In genomic region chr16:28522792-28523191, GRCh38 we compare ENCODE assay signal across 17 cellular contexts. TPM values are rescaled to one million over a fixed set of nuclear protein-coding genes. Genes with fewer than 3 reads are reported as not detected.
DNase-seq lines count a peak whose midpoint lies in the region; ATAC-seq, FAIRE-seq and TF ChIP-seq lines count a peak whose summit lies in the region.
"Had no signal": no experiment of that assay in that cellular context is flagged by ENCODE, and none has a peak within 500 bp of the region (broad histone marks: within the 10 kb centered on the region; RNA-seq: fewer than 3 reads in every experiment).

No MANE protein-coding gene starts in this region.

- H3F3A ChIP-seq in Loucy (ENCODE audit: low read depth), result no peaks in the 10 kb centered on the region

- no peak overlapping the region; the same call in 1 of the 2 replicates for H3K18ac ChIP-seq in H1 (ENCODE audit: extremely low read depth, low read length)

- no peak overlapping the region for H3K27ac ChIP-seq in H1 (ENCODE audit: low read depth, low read length)
- H3K27ac ChIP-seq: BLaER1 treated with 17β-estradiol and CSF1 and Interleukin-3, amounts not matched to agents 10 nM and 100 nM had no signal

- no peak overlapping the region for H2AK5ac ChIP-seq in H1 (ENCODE audit: low read depth, low read length)

- no peak overlapping the region for H3K23ac ChIP-seq in H1 (ENCODE audit: insufficient read length)

- no peaks in the 10 kb centered on the region for H3K9me3 Mint-ChIP-seq in activated CD8-positive, alpha-beta memory T cell treated with anti-CD3 and anti-CD28 coated beads, Interleukin-2, amount 10 ng/mL, durations not matched to agents 7 days and 5 days (ENCODE audit: low read depth)
- H3K9me3 Mint-ChIP-seq in stimulated activated memory B cell treated with anti-CD40 and anti-IgM and Interleukin-4, amounts not matched to agents 10 μg/mL and 1 μg/mL and 100 μg/mL, for 72 hours, result no peaks in the 10 kb centered on the region
- H3K9me3 Mint-ChIP-seq: CD4-positive, CD25-positive, alpha-beta regulatory T cell had no signal

- no peak overlapping the region for H3K14ac ChIP-seq in H1 (ENCODE audit: insufficient read length)

- H3K79me1 ChIP-seq in H1 (ENCODE audit: low read depth, low read length), result no peaks in the 10 kb centered on the region

- H3K4me3 ChIP-seq in Loucy (ENCODE audit: low read length, poor library complexity, severe bottlenecking) (no peak overlapping the region), H1 (ENCODE audit: extremely low read depth in 1 of 4, insufficient read depth in 2 of 4, low read depth in 3 of 4, low read length in 4 of 4) (no peak overlapping the region)
- H3K4me3 ChIP-seq: BLaER1 treated with 17β-estradiol and CSF1 and Interleukin-3, amounts not matched to agents 10 nM and 100 nM had no signal

- no peak for ATAC-seq in activated CD8-positive, alpha-beta memory T cell treated with anti-CD3 and anti-CD28 coated beads, Interleukin-2, amount 10 ng/mL, durations not matched to agents 7 days and 5 days
- ATAC-seq in stimulated activated memory B cell treated with anti-CD40 and anti-IgM and Interleukin-4, amounts not matched to agents 10 μg/mL and 1 μg/mL and 100 μg/mL, for 72 hours, result peak; percentile 76
- ATAC-seq in HG02763 (IDR thresholded peaks at IDR 0.05; ENCODE audit: unreplicated experiment), result no peak
- ATAC-seq: HCT116 had no signal

- FAIRE-seq in H1 (lab: Jason Lieb, UNC), result no peak
- FAIRE-seq: H54 had no signal

- H3K79me2 ChIP-seq in Loucy (ENCODE audit: insufficient read depth, low read length) (no peaks in the 10 kb centered on the region), H1 (ENCODE audit: control insufficient read depth in 1 of 2, insufficient read depth in 2 of 2, low read length in 2 of 2) (no peaks in the 10 kb centered on the region)

- no peak overlapping the region for H3K4me2 ChIP-seq in Loucy (ENCODE audit: low read depth, low read length, poor library complexity, severe bottlenecking)
- H3K4me2 ChIP-seq in H1 (ENCODE audit: insufficient read depth in 1 of 2, low read depth in 2 of 2, low read length in 2 of 2), result no peak overlapping the region
- H3K4me2 ChIP-seq: BLaER1 treated with 17β-estradiol and CSF1 and Interleukin-3, amounts not matched to agents 10 nM and 100 nM had no signal

- no peak overlapping the region for H4K5ac ChIP-seq in H1 (ENCODE audit: insufficient read length, low read depth, low read length)

- H3K9me3 ChIP-seq in Loucy (ENCODE audit: insufficient read depth, low read depth, low read length) (no peaks in the 10 kb centered on the region), H1 (ENCODE audit: insufficient read depth in 2 of 2, low read depth in 1 of 2, low read length in 1 of 2) (no peaks in the 10 kb centered on the region)
- H3K9me3 ChIP-seq: BLaER1 treated with 17β-estradiol and CSF1 and Interleukin-3, amounts not matched to agents 10 nM and 100 nM had no signal

- DNase-seq in activated CD8-positive, alpha-beta memory T cell treated with anti-CD3 and anti-CD28 coated beads, Interleukin-2, amount 10 ng/mL, durations not matched to agents 7 days and 5 days, result no peak
- no peak for DNase-seq in activated CD8-positive, alpha-beta memory T cell treated with anti-CD3 and anti-CD28 coated beads for 24 hours
- DNase-seq in H1 (ENCODE audit: low read depth in 1 of 2, low spot score in 2 of 2), result no peak
- no peak for DNase-seq in NCI-H2029 treated with DMSO at 0.1 percent for 48 hours (lab: John Stamatoyannopoulos, UW)
- no peak for DNase-seq in OCI-M1 (lab: John Stamatoyannopoulos, UW)
- DNase-seq: 8988T; AML-193; CD4-positive, CD25-positive, alpha-beta regulatory T cell; DMS53; IMR-90 had no signal

- H3K27me3 ChIP-seq in Loucy (ENCODE audit: insufficient read depth, low read length, poor library complexity, severe bottlenecking) (no peaks in the 10 kb centered on the region), H1 (replicated peaks in 1 of 4; ENCODE audit: control insufficient read depth in 3 of 4, extremely low read depth in 1 of 4, insufficient read depth in 3 of 4, low read length in 3 of 4) (no peaks in the 10 kb centered on the region)
- H3K27me3 ChIP-seq: BLaER1 treated with 17β-estradiol and CSF1 and Interleukin-3, amounts not matched to agents 10 nM and 100 nM had no signal

- no peaks in the 10 kb centered on the region for H3K4me1 ChIP-seq in Loucy (ENCODE audit: insufficient read depth, low read length, poor library complexity, severe bottlenecking)
- H3K4me1 ChIP-seq in H1 (replicated peaks in 1 of 4; ENCODE audit: control insufficient read depth in 3 of 4, insufficient read depth in 4 of 4, low read length in 3 of 4), result no peaks in the 10 kb centered on the region

- TF ChIP-seq CTCF in Loucy (conservative IDR thresholded peaks at IDR 0.05; ENCODE audit: low read length) (no peak), H1 (IDR thresholded peaks at IDR 0.05; ENCODE audit: control extremely low read depth in 1 of 3, insufficient read depth in 1 of 3, low read depth in 1 of 3, low read length in 3 of 3) (no peak)

- H4K91ac ChIP-seq in H1 (replicated peaks; ENCODE audit: insufficient read length, low read length), result no peak overlapping the region

- no peaks in the 10 kb centered on the region for H3K23me2 ChIP-seq in H1 (ENCODE audit: low read depth, low read length)

- peak overlapping the region; percentile 2 for H3K27ac Mint-ChIP-seq in activated CD8-positive, alpha-beta memory T cell treated with anti-CD3 and anti-CD28 coated beads, Interleukin-2, amount 10 ng/mL, durations not matched to agents 7 days and 5 days
- no peak overlapping the region for H3K27ac Mint-ChIP-seq in stimulated activated memory B cell treated with anti-CD40 and anti-IgM and Interleukin-4, amounts not matched to agents 10 μg/mL and 1 μg/mL and 100 μg/mL, for 72 hours

- H3K36me3 Mint-ChIP-seq in activated CD8-positive, alpha-beta memory T cell treated with anti-CD3 and anti-CD28 coated beads, Interleukin-2, amount 10 ng/mL, durations not matched to agents 7 days and 5 days, result no peaks in the 10 kb centered on the region
- H3K36me3 Mint-ChIP-seq in stimulated activated memory B cell treated with anti-CD40 and anti-IgM and Interleukin-4, amounts not matched to agents 10 μg/mL and 1 μg/mL and 100 μg/mL, for 72 hours, result no peaks in the 10 kb centered on the region
- H3K36me3 Mint-ChIP-seq: CD4-positive, CD25-positive, alpha-beta regulatory T cell had no signal

- H2AFZ ChIP-seq in Loucy (ENCODE audit: low read length), result peak overlapping the region; percentile 68; the same call in 1 of the 2 replicates
- no peak overlapping the region; the same call in 1 of the 2 replicates for H2AFZ ChIP-seq in H1 (ENCODE audit: low read length)

- POLR2A ChIA-PET in H1 (lab: Charles Lee; ENCODE audit: partially characterized antibody), result no interaction called here

- 0 out of 2 replicates have a peak overlapping the region, but pooled peaks have one; percentile 57 for H4K8ac ChIP-seq in H1 (ENCODE audit: extremely low read depth, insufficient read depth, low read length)

- H3K4me3 Mint-ChIP-seq in activated CD8-positive, alpha-beta memory T cell treated with anti-CD3 and anti-CD28 coated beads, Interleukin-2, amount 10 ng/mL, durations not matched to agents 7 days and 5 days, result no peak overlapping the region
- no peak overlapping the region for H3K4me3 Mint-ChIP-seq in stimulated activated memory B cell treated with anti-CD40 and anti-IgM and Interleukin-4, amounts not matched to agents 10 μg/mL and 1 μg/mL and 100 μg/mL, for 72 hours

- no peak for TF ChIP-seq EP300 in H1 (IDR thresholded peaks at IDR 0.05; ENCODE audit: borderline replicate concordance in 1 of 2, low read depth in 2 of 2, low read length in 2 of 2)

- H2BK120ac ChIP-seq in H1 (replicated peaks; ENCODE audit: low read depth, low read length), result no peak overlapping the region

- H3K4me1 Mint-ChIP-seq in activated CD8-positive, alpha-beta memory T cell treated with anti-CD3 and anti-CD28 coated beads, Interleukin-2, amount 10 ng/mL, durations not matched to agents 7 days and 5 days, result peaks cover 8% of the 10 kb centered on the region
- peaks cover 11% of the 10 kb centered on the region for H3K4me1 Mint-ChIP-seq in stimulated activated memory B cell treated with anti-CD40 and anti-IgM and Interleukin-4, amounts not matched to agents 10 μg/mL and 1 μg/mL and 100 μg/mL, for 72 hours

- CTCF ChIA-PET in activated CD8-positive, alpha-beta memory T cell treated with anti-CD3 and anti-CD28 coated beads, Interleukin-2, amount 10 ng/mL, durations not matched to agents 7 days and 5 days (lab: Charles Lee), result no interaction called here
- CTCF ChIA-PET in H1 (lab: Charles Lee; ENCODE audit: partially characterized antibody), result no interaction called here

- H2BK15ac ChIP-seq in H1 (ENCODE audit: low read length), result no peak overlapping the region

- no peaks in the 10 kb centered on the region for H3K9me2 ChIP-seq in Loucy (replicated peaks; ENCODE audit: low read depth, low read length)

- no peaks in the 10 kb centered on the region for H3K36me3 ChIP-seq in Loucy (ENCODE audit: insufficient read depth, low read length)
- H3K36me3 ChIP-seq in H1 (ENCODE audit: control insufficient read depth in 2 of 4, insufficient read depth in 4 of 4, low read length in 3 of 4), result no peaks in the 10 kb centered on the region
- H3K36me3 ChIP-seq: BLaER1 treated with 17β-estradiol and CSF1 and Interleukin-3, amounts not matched to agents 10 nM and 100 nM had no signal

- no peak overlapping the region for H2BK20ac ChIP-seq in H1 (ENCODE audit: low read length)

- no peak overlapping the region for H2BK5ac ChIP-seq in H1 (ENCODE audit: low read depth, low read length)

- H2BK12ac ChIP-seq in H1 (ENCODE audit: low read depth, low read length), result no peak overlapping the region

- WGBS in H1 (ENCODE audit: extremely low coverage in 1 of 2, insufficient coverage in 1 of 2, insufficient read length in 1 of 2, insufficient replicate concordance in 2 of 2, low coverage in 1 of 2, low lambda C conversion rate in 2 of 2, missing lambda C conversion rate in 1 of 2), 2 experiments, result 91% methylated on average over 11 of the region's 11 CpGs; no CpG with 5 or more reads in 1 of the 2 experiments

- H4K20me1 ChIP-seq in Loucy (ENCODE audit: insufficient read depth, low read length, poor library complexity, severe bottlenecking) (no peaks in the 10 kb centered on the region), H1 (replicated peaks in 1 of 2; ENCODE audit: control insufficient read depth in 1 of 2, insufficient read depth in 2 of 2, low read length in 2 of 2) (no peaks in the 10 kb centered on the region)
- H4K20me1 ChIP-seq: BLaER1 treated with 17β-estradiol and CSF1 and Interleukin-3, amounts not matched to agents 10 nM and 100 nM had no signal

- no peaks in the 10 kb centered on the region for H3K27me3 Mint-ChIP-seq in activated CD8-positive, alpha-beta memory T cell treated with anti-CD3 and anti-CD28 coated beads, Interleukin-2, amount 10 ng/mL, durations not matched to agents 7 days and 5 days
- peaks cover 14% of the 10 kb centered on the region for H3K27me3 Mint-ChIP-seq in stimulated activated memory B cell treated with anti-CD40 and anti-IgM and Interleukin-4, amounts not matched to agents 10 μg/mL and 1 μg/mL and 100 μg/mL, for 72 hours

- H3K9ac ChIP-seq in Loucy (ENCODE audit: low read depth, low read length, poor library complexity, severe bottlenecking) (no peak overlapping the region), H1 (replicated peaks in 1 of 4; ENCODE audit: extremely low read depth in 1 of 4, low read depth in 3 of 4, low read length in 3 of 4) (no peak overlapping the region)
- H3K9ac ChIP-seq: BLaER1 treated with 17β-estradiol and CSF1 and Interleukin-3, amounts not matched to agents 10 nM and 100 nM had no signal

- no peak overlapping the region for H3K4ac ChIP-seq in H1 (replicated peaks; ENCODE audit: insufficient read length, low read depth, low read length)

- TF ChIP-seq RAD21 in H1 (IDR thresholded peaks at IDR 0.05 in 1 of 2, conservative IDR thresholded peaks at IDR 0.05 in 1 of 2; ENCODE audit: low read depth in 2 of 2, low read length in 2 of 2), result no peak

- no peak for TF ChIP-seq POLR2A in H1 (IDR thresholded peaks at IDR 0.05; ENCODE audit: control extremely low read depth in 1 of 2, low read depth in 2 of 2, low read length in 2 of 2)

- H3K56ac ChIP-seq in H1 (replicated peaks; ENCODE audit: insufficient read length, low read depth, low read length), result no peak overlapping the region

RNA-seq across cellular contexts. Expression of gene NUPR1, which starts 16.0 kb away (rescaled TPM):
- total RNA-seq in activated CD8-positive, alpha-beta memory T cell treated with anti-CD3 and anti-CD28 coated beads, Interleukin-2, amount 10 ng/mL, durations not matched to agents 7 days and 5 days, result not detected
- total RNA-seq in H1 (2021; fragmentation: NEBNext Ultra II Directional; extraction: Animal tissue kit (Norgen Biotek cat#: 25700)), result 0.20 TPM in 1 of 2 replicates, not detected in the other
- polyA plus RNA-seq in H1 (2011; rRNA removed), result 0.09 and 0.17 TPM in 2 replicates
- polyA plus RNA-seq in H1 (2011; cell fraction: cytosol; rRNA removed), result 0.10 TPM
- not detected for polyA plus RNA-seq in H1 (2011; cell fraction: nucleus; rRNA removed)
- 0.05 to 0.43 TPM in 2 of 4 replicates, not detected in the others for polyA plus RNA-seq in H1 (2012, experiment 1 of 2)
- polyA plus RNA-seq in H1 (2012, experiment 2 of 2), result not detected
- polyA plus RNA-seq in H1 (2013, experiment 1 of 2), result 0.06 TPM
- under 0.01 TPM for polyA plus RNA-seq in H1 (2013, experiment 2 of 2)
- polyA minus RNA-seq in H1 (2011; rRNA and poly(A)+ RNA removed), result 0.03 TPM in 1 of 2 replicates, not detected in the other
- polyA minus RNA-seq in H1 (2011; cell fraction: cytosol; rRNA and poly(A)+ RNA removed), result 0.66 TPM
- 0.30 TPM for polyA minus RNA-seq in H1 (2011; cell fraction: nucleus; rRNA and poly(A)+ RNA removed)
- total RNA-seq: CD4-positive, CD25-positive, alpha-beta regulatory T cell had no signal
- polyA plus RNA-seq: CD4-positive, CD25-positive, alpha-beta regulatory T cell had no signal

RNA-seq across cellular contexts. Expression of gene IL27, which starts 16.2 kb away (rescaled TPM):
- not detected for total RNA-seq in activated CD8-positive, alpha-beta memory T cell treated with anti-CD3 and anti-CD28 coated beads, Interleukin-2, amount 10 ng/mL, durations not matched to agents 7 days and 5 days
- not detected in 2 replicates for total RNA-seq in H1 (2021; fragmentation: NEBNext Ultra II Directional; extraction: Animal tissue kit (Norgen Biotek cat#: 25700))
- not detected in 2 replicates for polyA plus RNA-seq in H1 (2011; rRNA removed)
- not detected for polyA plus RNA-seq in H1 (2011; cell fraction: cytosol; rRNA removed)
- not detected for polyA plus RNA-seq in H1 (2011; cell fraction: nucleus; rRNA removed)
- polyA plus RNA-seq in H1 (2012, experiment 1 of 2), result not detected in 4 replicates
- not detected for polyA plus RNA-seq in H1 (2012, experiment 2 of 2)
- not detected for polyA plus RNA-seq in H1 (2013, experiment 1 of 2)
- not detected for polyA plus RNA-seq in H1 (2013, experiment 2 of 2)
- polyA minus RNA-seq in H1 (2011; rRNA and poly(A)+ RNA removed), result not detected in 2 replicates
- polyA minus RNA-seq in H1 (2011; cell fraction: cytosol; rRNA and poly(A)+ RNA removed), result not detected
- polyA minus RNA-seq in H1 (2011; cell fraction: nucleus; rRNA and poly(A)+ RNA removed), result not detected
- total RNA-seq: CD4-positive, CD25-positive, alpha-beta regulatory T cell; HT-29; IMR-90 had no signal
- polyA plus RNA-seq: CD4-positive, CD25-positive, alpha-beta regulatory T cell; IMR-90 had no signal

RNA-seq across cellular contexts. Expression of gene APOBR, which starts 28.3 kb away (rescaled TPM):
- total RNA-seq in activated CD8-positive, alpha-beta memory T cell treated with anti-CD3 and anti-CD28 coated beads, Interleukin-2, amount 10 ng/mL, durations not matched to agents 7 days and 5 days, result 10 to 100 TPM; 25.5 to 28.0 TPM
- not detected in 2 replicates for total RNA-seq in H1 (2021; fragmentation: NEBNext Ultra II Directional; extraction: Animal tissue kit (Norgen Biotek cat#: 25700))
- not detected in 2 replicates for polyA plus RNA-seq in H1 (2011; rRNA removed)
- polyA plus RNA-seq in H1 (2011; cell fraction: cytosol; rRNA removed), result not detected
- not detected for polyA plus RNA-seq in H1 (2011; cell fraction: nucleus; rRNA removed)
- polyA plus RNA-seq in H1 (2012, experiment 1 of 2), result 0.05 TPM in 1 of 4 replicates, not detected in the others
- polyA plus RNA-seq in H1 (2012, experiment 2 of 2), result not detected
- polyA plus RNA-seq in H1 (2013, experiment 1 of 2), result not detected
- 0.02 TPM for polyA plus RNA-seq in H1 (2013, experiment 2 of 2)
- not detected in 2 replicates for polyA minus RNA-seq in H1 (2011; rRNA and poly(A)+ RNA removed)
- not detected for polyA minus RNA-seq in H1 (2011; cell fraction: cytosol; rRNA and poly(A)+ RNA removed)
- polyA minus RNA-seq in H1 (2011; cell fraction: nucleus; rRNA and poly(A)+ RNA removed), result not detected
- total RNA-seq: HT-29, IMR-90 had no signal
- polyA plus RNA-seq: IMR-90 had no signal

RNA-seq across cellular contexts. Expression of gene CLN3, which starts 30.9 kb away (rescaled TPM):
- total RNA-seq in activated CD8-positive, alpha-beta memory T cell treated with anti-CD3 and anti-CD28 coated beads, Interleukin-2, amount 10 ng/mL, durations not matched to agents 7 days and 5 days, result 10 to 100 TPM; 46.1 to 54.6 TPM
- 22.9 and 24.3 TPM in 2 replicates for total RNA-seq in H1 (2021; fragmentation: NEBNext Ultra II Directional; extraction: Animal tissue kit (Norgen Biotek cat#: 25700))
- 44.3 and 44.5 TPM in 2 replicates for polyA plus RNA-seq in H1 (2011; rRNA removed)
- 26.8 TPM for polyA plus RNA-seq in H1 (2011; cell fraction: cytosol; rRNA removed)
- polyA plus RNA-seq in H1 (2011; cell fraction: nucleus; rRNA removed), result 55.4 TPM
- polyA plus RNA-seq in H1 (2012, experiment 1 of 2), result 23.8 to 28.6 TPM (median 24.9 TPM) in 4 replicates
- 33.1 TPM for polyA plus RNA-seq in H1 (2012, experiment 2 of 2)
- polyA plus RNA-seq in H1 (2013, experiment 1 of 2), result 19.9 TPM
- 21.2 TPM for polyA plus RNA-seq in H1 (2013, experiment 2 of 2)
- polyA minus RNA-seq in H1 (2011; rRNA and poly(A)+ RNA removed), result 21.4 and 26.1 TPM in 2 replicates
- polyA minus RNA-seq in H1 (2011; cell fraction: cytosol; rRNA and poly(A)+ RNA removed), result 14.0 TPM
- polyA minus RNA-seq in H1 (2011; cell fraction: nucleus; rRNA and poly(A)+ RNA removed), result 16.9 TPM

RNA-seq across cellular contexts. Expression of gene SGF29, which starts 30.9 kb away (rescaled TPM):
- total RNA-seq in activated CD8-positive, alpha-beta memory T cell treated with anti-CD3 and anti-CD28 coated beads, Interleukin-2, amount 10 ng/mL, durations not matched to agents 7 days and 5 days, result 10 to 100 TPM; 36.4 to 39.9 TPM
- 22.7 and 23.2 TPM in 2 replicates for total RNA-seq in H1 (2021; fragmentation: NEBNext Ultra II Directional; extraction: Animal tissue kit (Norgen Biotek cat#: 25700))
- 3.1 and 5.8 TPM in 2 replicates for polyA plus RNA-seq in H1 (2011; rRNA removed)
- polyA plus RNA-seq in H1 (2011; cell fraction: cytosol; rRNA removed), result 4.9 TPM
- 15.2 TPM for polyA plus RNA-seq in H1 (2011; cell fraction: nucleus; rRNA removed)
- polyA plus RNA-seq in H1 (2012, experiment 1 of 2), result 18.0 to 25.6 TPM (median 21.2 TPM) in 4 replicates
- 16.2 TPM for polyA plus RNA-seq in H1 (2012, experiment 2 of 2)
- polyA plus RNA-seq in H1 (2013, experiment 1 of 2), result 18.4 TPM
- 15.5 TPM for polyA plus RNA-seq in H1 (2013, experiment 2 of 2)
- 1.1 and 5.2 TPM in 2 replicates for polyA minus RNA-seq in H1 (2011; rRNA and poly(A)+ RNA removed)
- 4.7 TPM for polyA minus RNA-seq in H1 (2011; cell fraction: cytosol; rRNA and poly(A)+ RNA removed)
- polyA minus RNA-seq in H1 (2011; cell fraction: nucleus; rRNA and poly(A)+ RNA removed), result 15.0 TPM

Comparison
In these comparisons a context has a peak if more than half of its experiments do, and no peak if none do; other contexts are left out.
1. RNA of gene APOBR, which starts 28.3 kb away (total RNA-seq): 25.5 to 28.0 TPM in activated CD8-positive, alpha-beta memory T cell treated with anti-CD3 and anti-CD28 coated beads, Interleukin-2, amount 10 ng/mL, durations not matched to agents 7 days and 5 days; not detected in H1; every median in the first group is over 10 times any median in the second.